33 cellular contexts compared by ENCODE assay signal in genomic region chrX:129596077-129596476, GRCh38. TPM values are rescaled to one million over a fixed set of nuclear protein-coding genes. Genes with fewer than 3 reads are reported as not detected.
"Had no signal": no experiment of that assay in that cellular context is flagged by ENCODE, and none has a peak within 500 bp of the region (broad histone marks: within the 10 kb centered on the region; RNA-seq: fewer than 3 reads in every experiment).

No MANE protein-coding gene starts in this region.

- H3K9me3 ChIP-seq: neutrophil, ovary, psoas muscle, right lobe of liver, spleen, suprapubic skin, testis, tibial nerve, upper lobe of left lung, vagina had no signal

- H2AFZ ChIP-seq: parathyroid adenoma had no signal

- H3K27ac Mint-ChIP-seq: naive thymus-derived CD8-positive, alpha-beta T cell; natural killer cell treated with Interleukin-12 subunit alpha and Interleukin-12 subunit beta and Interleukin-15 and Interleukin-18, amount 100 ng/mL, for 72 hours; nephron progenitor cell; progenitor cell of endocrine pancreas; stimulated activated memory B cell treated with anti-CD40 and anti-IgM and Interleukin-4, amounts not matched to agents 10 μg/mL and 1 μg/mL and 100 μg/mL, for 72 hours had no signal

- ATAC-seq: naive thymus-derived CD8-positive, alpha-beta T cell; natural killer cell treated with Interleukin-12 subunit alpha and Interleukin-12 subunit beta and Interleukin-15 and Interleukin-18, amount 100 ng/mL, for 72 hours; psoas muscle; right cardiac atrium; stimulated activated memory B cell treated with anti-CD40 and anti-IgM and Interleukin-4, amounts not matched to agents 10 μg/mL and 1 μg/mL and 100 μg/mL, for 72 hours; stimulated activated naive CD8-positive, alpha-beta T cell treated with anti-CD3 and anti-CD28 coated beads, Interleukin-15, amount 100 ng/mL, for 72 hours; stimulated activated naive CD8-positive, alpha-beta T cell treated with anti-CD3 and anti-CD28 coated beads, Interleukin-15, Interleukin-2, amounts not matched to agents 100 U/mL and 50 U/mL, for 24 hours had no signal

- H3K4me1 ChIP-seq: spleen, testis, tibial nerve had no signal

- H3K27ac ChIP-seq: neutrophil, ovary, parathyroid adenoma, psoas muscle, right lobe of liver, skin epidermis, spleen, suprapubic skin, testis, tibial nerve, upper lobe of left lung, vagina had no signal

- H3K27me3 Mint-ChIP-seq: naive thymus-derived CD8-positive, alpha-beta T cell; progenitor cell of endocrine pancreas; stimulated activated memory B cell treated with anti-CD40 and anti-IgM and Interleukin-4, amounts not matched to agents 10 μg/mL and 1 μg/mL and 100 μg/mL, for 72 hours; stimulated activated naive CD8-positive, alpha-beta T cell treated with anti-CD3 and anti-CD28 coated beads, Interleukin-15, amount 100 ng/mL, for 72 hours had no signal

- H3K27me3 ChIP-seq: neutrophil, ovary, right lobe of liver, suprapubic skin, testis, upper lobe of left lung, vagina had no signal

- FAIRE-seq: urothelium cell line had no signal

- H3K36me3 Mint-ChIP-seq: naive thymus-derived CD8-positive, alpha-beta T cell; natural killer cell treated with Interleukin-12 subunit alpha and Interleukin-12 subunit beta and Interleukin-15 and Interleukin-18, amount 100 ng/mL, for 72 hours had no signal

- H3K9ac ChIP-seq: parathyroid adenoma had no signal

- DNase-seq: naive thymus-derived CD8-positive, alpha-beta T cell; nephron progenitor cell; nucleus accumbens; ovary; posterior cingulate gyrus; psoas muscle; right cardiac atrium; right lobe of liver; spleen; stimulated activated CD4-positive, alpha-beta T cell treated with anti-CD3 and anti-CD28 coated beads, Interleukin-12 subunit alpha, Interleukin-12 subunit beta, amount 100 ng/mL, for 4 hours; stimulated activated CD4-positive, alpha-beta T cell treated with anti-CD3 and anti-CD28 coated beads, Interleukin-1b, Interleukin-23, amount 100 ng/mL, for 48 hours; stimulated activated CD4-positive, alpha-beta T cell treated with anti-CD3 and anti-CD28 coated beads, Interleukin-4, amount 100 ng/mL, for 1 hour; stimulated activated CD4-positive, alpha-beta T cell treated with anti-CD3 and anti-CD28 coated beads, Interleukin-4, amount 100 ng/mL, for 4 hours; stimulated activated CD8-positive, alpha-beta memory T cell treated with anti-CD3 and anti-CD28 coated beads, Interleukin-4, amount 100 ng/mL, for 48 hours; stimulated activated naive CD4-positive, alpha-beta T cell; stimulated activated naive CD8-positive, alpha-beta T cell treated with anti-CD3 and anti-CD28 coated beads, Interleukin-15, amount 100 ng/mL, for 72 hours; stimulated activated naive CD8-positive, alpha-beta T cell treated with anti-CD3 and anti-CD28 coated beads, Interleukin-15, Interleukin-2, amounts not matched to agents 100 U/mL and 50 U/mL, for 24 hours; substantia nigra; testis; trophoblast cell; upper lobe of left lung had no signal

- H3K9me3 Mint-ChIP-seq: naive thymus-derived CD8-positive, alpha-beta T cell; natural killer cell treated with Interleukin-12 subunit alpha and Interleukin-12 subunit beta and Interleukin-15 and Interleukin-18, amount 100 ng/mL, for 72 hours; nephron progenitor cell; neural crest cell; stimulated activated memory B cell treated with anti-CD40 and anti-IgM and Interleukin-4, amounts not matched to agents 10 μg/mL and 1 μg/mL and 100 μg/mL, for 72 hours; stimulated activated naive CD8-positive, alpha-beta T cell treated with anti-CD3 and anti-CD28 coated beads, Interleukin-15, amount 100 ng/mL, for 72 hours had no signal

- H3K4me2 ChIP-seq: smooth muscle cell had no signal

- H3K4me1 Mint-ChIP-seq: stimulated activated memory B cell treated with anti-CD40 and anti-IgM and Interleukin-4, amounts not matched to agents 10 μg/mL and 1 μg/mL and 100 μg/mL, for 72 hours had no signal

- H3K79me2 ChIP-seq: parathyroid adenoma had no signal

- H3K4me3 ChIP-seq: ovary, psoas muscle, right lobe of liver, skin epidermis, smooth muscle cell, spleen, suprapubic skin, testis, tibial nerve, upper lobe of left lung, vagina had no signal

- H3K4me3 Mint-ChIP-seq: naive thymus-derived CD8-positive, alpha-beta T cell; natural killer cell treated with Interleukin-12 subunit alpha and Interleukin-12 subunit beta and Interleukin-15 and Interleukin-18, amount 100 ng/mL, for 72 hours; nephron progenitor cell; neural crest cell; stimulated activated memory B cell treated with anti-CD40 and anti-IgM and Interleukin-4, amounts not matched to agents 10 μg/mL and 1 μg/mL and 100 μg/mL, for 72 hours; stimulated activated naive CD8-positive, alpha-beta T cell treated with anti-CD3 and anti-CD28 coated beads, Interleukin-15, amount 100 ng/mL, for 72 hours had no signal

- H3K36me3 ChIP-seq: neutrophil, ovary, suprapubic skin, upper lobe of left lung, vagina had no signal

RNA-seq across cellular contexts. Expression of gene APLN, which starts 58.7 kb away (rescaled TPM):
- total RNA-seq: naive thymus-derived CD8-positive, alpha-beta T cell; vagina had no signal
